In the genomic region with DNA sequence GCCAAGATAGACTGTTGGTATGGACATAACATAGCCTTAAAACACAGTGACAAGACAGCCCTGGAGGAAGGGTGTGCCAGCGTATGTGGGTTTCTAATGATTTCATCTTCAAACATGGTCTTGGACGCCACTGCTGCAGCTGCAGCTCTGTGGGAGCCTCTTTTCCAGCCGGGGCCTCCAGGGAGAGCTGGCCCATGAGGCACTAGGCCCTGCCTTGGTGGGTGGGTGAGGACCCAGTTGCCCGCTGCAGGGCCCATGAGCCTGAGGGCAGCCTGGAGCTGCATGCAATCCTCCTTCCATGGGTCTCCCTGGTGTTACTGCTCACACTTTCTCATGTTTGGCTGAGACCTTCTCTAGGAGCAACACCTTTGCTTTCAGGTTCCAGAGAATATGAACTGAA, we compare ENCODE assay signal across 23 cellular contexts.
DNase-seq lines count a peak whose midpoint lies in the region; ATAC-seq and TF ChIP-seq lines count a peak whose summit lies in the region.
"Had no signal": no experiment of that assay in that cellular context is flagged by ENCODE, and none has a peak within 500 bp of the region (broad histone marks: within the 10 kb centered on the region; RNA-seq: fewer than 3 reads in every experiment).

No MANE protein-coding gene starts in this region.

- no peak overlapping the region for H3K27ac ChIP-seq in heart right ventricle
- H3K27ac ChIP-seq: BLaER1 had no signal

- peak; percentile 50 for DNase-seq in Right ventricle myocardium inferior (ENCODE audit: missing footprints)
- no peak for DNase-seq in heart right ventricle
- DNase-seq in osteocyte (ENCODE audit: extremely low spot score, unreplicated experiment), result peak; percentile 82
- no peak for DNase-seq in GM19240 (ENCODE audit: insufficient read length, low spot score)
- DNase-seq in NK-92 (lab: John Stamatoyannopoulos, UW; ENCODE audit: unreplicated experiment), result no peak
- DNase-seq: 8988T; ACHN; BE2C; C1 segment of cervical spinal cord; CD4-positive, alpha-beta memory T cell; CD4-positive, CD25-positive, alpha-beta regulatory T cell; CD8-positive, alpha-beta memory T cell; COR-L47; DMS 273 treated with DMSO at 0.1 percent for 48 hours; DMS153; DMS53; DMS79; DND-41; EL; GDM1 had no signal

- no peak overlapping the region for H3K4me3 ChIP-seq in heart right ventricle
- H3K4me3 ChIP-seq: BLaER1, GM12878 had no signal

- no peaks in the 10 kb centered on the region for H3K36me3 ChIP-seq in heart right ventricle
- H3K36me3 ChIP-seq: BE2C, BLaER1 had no signal

- H3K36me3 Mint-ChIP-seq in osteocyte (ENCODE audit: unreplicated experiment), result no peaks in the 10 kb centered on the region
- H3K36me3 Mint-ChIP-seq: CD14-positive monocyte; CD4-positive, alpha-beta memory T cell; CD4-positive, CD25-positive, alpha-beta regulatory T cell had no signal

- intact Hi-C loops in Right ventricle myocardium inferior (cut with DNase I) (no loop called here), heart right ventricle (cut with DNase I) (no loop called here)

- ATAC-seq in Right ventricle myocardium inferior (no peak), heart right ventricle (no peak)
- ATAC-seq: GM12878 had no signal

- peaks cover 0 to 11% (median 0%) of the 10 kb centered on the region in 9 donors for H3K4me1 ChIP-seq in heart right ventricle
- H3K4me1 ChIP-seq: BE2C had no signal

- no peaks in the 10 kb centered on the region for H3K4me1 Mint-ChIP-seq in osteocyte (ENCODE audit: unreplicated experiment)
- H3K4me1 Mint-ChIP-seq: CD14-positive monocyte; CD4-positive, alpha-beta memory T cell; CD4-positive, CD25-positive, alpha-beta regulatory T cell; CD8-positive, alpha-beta memory T cell had no signal

- no peak overlapping the region for H3K27ac Mint-ChIP-seq in osteocyte (ENCODE audit: unreplicated experiment)
- H3K27ac Mint-ChIP-seq: CD14-positive monocyte; CD4-positive, alpha-beta memory T cell; CD4-positive, CD25-positive, alpha-beta regulatory T cell; CD8-positive, alpha-beta memory T cell had no signal

- no peak for TF ChIP-seq CTCF in heart right ventricle (IDR thresholded peaks at IDR 0.05)
- no peak for TF ChIP-seq CTCF in osteocyte (IDR thresholded peaks at IDR 0.05)

- no peaks in the 10 kb centered on the region for H3K27me3 ChIP-seq in heart right ventricle
- H3K27me3 ChIP-seq: BLaER1 had no signal

- H3K9me3 Mint-ChIP-seq in osteocyte (ENCODE audit: unreplicated experiment), result no peaks in the 10 kb centered on the region
- H3K9me3 Mint-ChIP-seq: CD4-positive, alpha-beta memory T cell had no signal

- H3K4me3 Mint-ChIP-seq in osteocyte (ENCODE audit: unreplicated experiment), result no peak overlapping the region
- H3K4me3 Mint-ChIP-seq: CD14-positive monocyte; CD4-positive, alpha-beta memory T cell; CD4-positive, CD25-positive, alpha-beta regulatory T cell; CD8-positive, alpha-beta memory T cell had no signal

- H3K27me3 Mint-ChIP-seq in osteocyte (ENCODE audit: unreplicated experiment), result peaks cover 8% of the 10 kb centered on the region

- WGBS in heart right ventricle, 2 donors, result 94 to 96% methylated on average over 4 of the region's 4 CpGs

- H3K9me3 ChIP-seq in heart right ventricle, result peaks cover 0 to 1% (median 0%) of the 10 kb centered on the region in 11 donors
- H3K9me3 ChIP-seq: BE2C, BLaER1 had no signal

Comparison
In these comparisons a context has a peak if more than half of its experiments do, and no peak if none do; other contexts are left out.
1. DNase-seq: peak in Right ventricle myocardium inferior (single experiment) and osteocyte (single experiment); none in heart right ventricle (0 of 2), GM19240 (single experiment) and NK-92 (single experiment).